28 cellular contexts compared by ENCODE assay signal in genomic region chr3:186077466-186077865, GRCh38.
"Had no signal": no experiment of that assay in that cellular context is flagged by ENCODE, and none has a peak within 500 bp of the region (broad histone marks: within the 10 kb centered on the region; RNA-seq: fewer than 3 reads in every experiment).

No MANE protein-coding gene starts in this region.

- H3K9ac ChIP-seq: neural progenitor cell, parathyroid adenoma had no signal

- H3K79me2 ChIP-seq: parathyroid adenoma had no signal

- H3K4me2 ChIP-seq: neural progenitor cell had no signal

- H3K36me3 Mint-ChIP-seq: stimulated activated effector memory CD8-positive, alpha-beta T cell treated with anti-CD3 and anti-CD28 coated beads, Interleukin-12 subunit alpha, Interleukin-12 subunit beta, amount 100 ng/mL, for 72 hours had no signal

- H3K27ac ChIP-seq: neural progenitor cell, ovary, parathyroid adenoma, psoas muscle, right lobe of liver, sigmoid colon, stomach, thyroid gland, tibial nerve, upper lobe of left lung, vagina had no signal

- H3K9me3 Mint-ChIP-seq: neural progenitor cell; stimulated activated naive CD8-positive, alpha-beta T cell treated with anti-CD3 and anti-CD28 coated beads, Interleukin-15, Interleukin-2, amounts not matched to agents 100 ng/mL and 50 ng/mL, for 24 hours had no signal

- H3K4me3 Mint-ChIP-seq: nephron; neural progenitor cell; stimulated activated effector memory CD8-positive, alpha-beta T cell treated with anti-CD3 and anti-CD28 coated beads, Interleukin-12 subunit alpha, Interleukin-12 subunit beta, amount 100 ng/mL, for 72 hours; stimulated activated naive B cell treated with anti-CD40 and anti-IgM and Interleukin-4, amounts not matched to agents 10 μg/mL and 1 μg/mL and 100 μg/mL, for 72 hours; stimulated activated naive CD8-positive, alpha-beta T cell treated with anti-CD3 and anti-CD28 coated beads, Interleukin-15, Interleukin-2, amounts not matched to agents 100 ng/mL and 50 ng/mL, for 24 hours had no signal

- H3K27me3 ChIP-seq: neural progenitor cell, ovary, right lobe of liver, sigmoid colon, stomach, thyroid gland, tibial nerve, upper lobe of left lung, vagina had no signal

- H3K9me3 ChIP-seq: ovary, psoas muscle, right lobe of liver, sigmoid colon, thoracic aorta, thyroid gland, upper lobe of left lung had no signal

- H3K4me1 Mint-ChIP-seq: nephron; neural progenitor cell; stimulated activated effector memory CD8-positive, alpha-beta T cell treated with anti-CD3 and anti-CD28 coated beads, Interleukin-12 subunit alpha, Interleukin-12 subunit beta, amount 100 ng/mL, for 72 hours; stimulated activated naive B cell treated with anti-CD40 and anti-IgM and Interleukin-4, amounts not matched to agents 10 μg/mL and 1 μg/mL and 100 μg/mL, for 72 hours had no signal

- ATAC-seq: psoas muscle; right cardiac atrium; right lobe of liver; stimulated activated effector memory CD8-positive, alpha-beta T cell treated with anti-CD3 and anti-CD28 coated beads, Interleukin-12 subunit alpha, Interleukin-12 subunit beta, amount 100 ng/mL, for 72 hours; stimulated activated naive B cell treated with anti-CD40 and anti-IgM and Interleukin-4, amounts not matched to agents 10 μg/mL and 1 μg/mL and 100 μg/mL, for 72 hours had no signal

- H3K27me3 Mint-ChIP-seq: progenitor cell of endocrine pancreas; stimulated activated naive B cell treated with anti-CD40 and anti-IgM and Interleukin-4, amounts not matched to agents 10 μg/mL and 1 μg/mL and 100 μg/mL, for 72 hours had no signal

- H3K27ac Mint-ChIP-seq: nephron; neural progenitor cell; progenitor cell of endocrine pancreas; stimulated activated effector memory CD8-positive, alpha-beta T cell treated with anti-CD3 and anti-CD28 coated beads, Interleukin-12 subunit alpha, Interleukin-12 subunit beta, amount 100 ng/mL, for 72 hours; stimulated activated naive B cell treated with anti-CD40 and anti-IgM and Interleukin-4, amounts not matched to agents 10 μg/mL and 1 μg/mL and 100 μg/mL, for 72 hours; stimulated activated naive CD8-positive, alpha-beta T cell treated with anti-CD3 and anti-CD28 coated beads, Interleukin-15, Interleukin-2, amounts not matched to agents 100 ng/mL and 50 ng/mL, for 24 hours had no signal

- DNase-seq: occipital lobe; ovary; posterior cingulate gyrus; psoas muscle; right cardiac atrium; right lobe of liver; sigmoid colon; small intestine; stimulated activated CD4-positive, alpha-beta T cell treated with anti-CD3 and anti-CD28 coated beads, Interleukin-15, amount 100 ng/mL, for 24 hours; stimulated activated CD4-positive, alpha-beta T cell treated with anti-CD3 and anti-CD28 coated beads, Interleukin-2, amount 100 ng/mL, for 24 hours; stimulated activated CD4-positive, alpha-beta T cell treated with anti-CD3 and anti-CD28 coated beads, Interleukin-2, amount 100 ng/mL, for 48 hours; stimulated activated CD4-positive, alpha-beta T cell treated with anti-CD3 and anti-CD28 coated beads, Interleukin-4, amount 100 ng/mL, for 24 hours; stimulated activated naive B cell treated with anti-CD40 and anti-IgM and Interleukin-4, amounts not matched to agents 10 μg/mL and 1 μg/mL and 100 μg/mL, for 72 hours; stimulated activated naive CD4-positive, alpha-beta T cell treated with Interleukin-2 at 50 U/mL for 16 hours; stomach; thyroid gland; trophoblast cell; upper lobe of left lung had no signal

- FAIRE-seq: small intestine, urothelium cell line had no signal

- H3K36me3 ChIP-seq: neural progenitor cell, ovary, right lobe of liver had no signal

- H2AFZ ChIP-seq: neural progenitor cell, parathyroid adenoma had no signal

- H3K4me3 ChIP-seq: neural progenitor cell, ovary, psoas muscle, right lobe of liver, sigmoid colon, stomach, thoracic aorta, thyroid gland, tibial nerve, upper lobe of left lung, vagina had no signal

- H3K4me1 ChIP-seq: parathyroid adenoma, psoas muscle, right lobe of liver, sigmoid colon, tibial nerve, upper lobe of left lung, vagina had no signal
